Comparison of ENCODE assay signal across 9 cellular contexts in genomic region chr16:56617212-56618085, GRCh38. TPM values are rescaled to one million over a fixed set of nuclear protein-coding genes. Genes with fewer than 3 reads are reported as not detected.
DNase-seq lines count a peak whose midpoint lies in the region; ATAC-seq, FAIRE-seq and TF ChIP-seq lines count a peak whose summit lies in the region.
"Had no signal": no experiment of that assay in that cellular context is flagged by ENCODE, and none has a peak within 500 bp of the region (broad histone marks: within the 10 kb centered on the region; RNA-seq: fewer than 3 reads in every experiment).

No MANE protein-coding gene starts in this region.

- H3K4me3 ChIP-seq in Panc1 (ENCODE audit: low read depth in 2 of 2, low read length in 2 of 2) = peak overlapping the region; percentile 51 to 76
- H3K4me3 ChIP-seq in cardiac fibroblast (replicated peaks in 1 of 2; ENCODE audit: low read depth in 2 of 2, low read length in 2 of 2) = peak overlapping the region; percentile 25 to 60
- peak overlapping the region; percentile 61 to 75 for H3K4me3 ChIP-seq in kidney (ENCODE audit: low read length in 2 of 2)
- H3K4me3 ChIP-seq in spleen = peak overlapping the region in 7 of 8 donors; percentile 29 to 64 (median 40)

- H3K36me3 ChIP-seq in Panc1 (ENCODE audit: control insufficient read depth, insufficient read depth, low read length) (no peaks in the 10 kb centered on the region), kidney (ENCODE audit: control insufficient read depth in 1 of 2, insufficient read depth in 2 of 2, low read length in 2 of 2) (no peaks in the 10 kb centered on the region), spleen (no peaks in the 10 kb centered on the region)

- BruUV-seq in Panc1 (replicated peaks; lab: Mats Ljungman, UMichigan) = no TSS peak

- peaks cover 41% of the 10 kb centered on the region for H3K4me1 ChIP-seq in Panc1 (ENCODE audit: control insufficient read depth, insufficient read depth, low read length)
- peaks cover 0 to 13% of the 10 kb centered on the region in 2 donors for H3K4me1 ChIP-seq in kidney (ENCODE audit: control insufficient read depth in 1 of 2, insufficient read depth in 1 of 2, low read depth in 1 of 2, low read length in 2 of 2)
- peaks cover 0 to 14% (median 11%) of the 10 kb centered on the region in 6 donors for H3K4me1 ChIP-seq in spleen

- no peak for FAIRE-seq in kidney (lab: Jason Lieb, UNC)

- peak; percentile 82 for DNase-seq in AG20443 (ENCODE audit: low spot score)
- DNase-seq in Panc1 (ENCODE audit: low read depth, low spot score) = no peak
- DNase-seq in cardiac fibroblast (ENCODE audit: low read depth in 2 of 2) = peak; percentile 78
- peak; percentile 93 for DNase-seq in kidney
- peak; percentile 85 for DNase-seq in spleen
- DNase-seq in NCI-H2227 (lab: John Stamatoyannopoulos, UW; ENCODE audit: unreplicated experiment) = no peak

- H3K9me3 ChIP-seq in Panc1 (ENCODE audit: control insufficient read depth, insufficient read depth, low read depth, low read length) (no peaks in the 10 kb centered on the region), kidney (ENCODE audit: control insufficient read depth in 1 of 2, low read length in 2 of 2) (no peaks in the 10 kb centered on the region), spleen (no peaks in the 10 kb centered on the region)

- intact Hi-C loops in Panc1 (cut with micrococcal nuclease; ENCODE audit: unreplicated experiment) = no loop called here
- intact Hi-C loops in kidney (cut with DNase I) = no loop called here
- intact Hi-C loops in spleen (cut with DNase I; ENCODE audit: low total_unique reads) = no loop called here

- CTCF ChIA-PET in Panc1 (lab: Charles Lee) = interaction anchor here (0.6 to 0.9 kb wide), 3 partner anchors 9 to 349 kb away, joined by 3 to 8 read pairs (median 5); partner anchors contain the start of gene MT2A

- in situ Hi-C loops in Panc1 (cut with HindIII; ENCODE audit: low pct_unique_long_range_greater_than_20kb, low sequenced_read_pairs) = no loop called here

- POLR2A ChIA-PET in Panc1 (lab: Charles Lee) = interaction anchor here (1.1 kb wide), 1 partner anchor 12 kb away, joined by 3 read pairs; no protein-coding TSS in a partner anchor

- H3K27me3 ChIP-seq in Panc1 (ENCODE audit: control insufficient read depth, insufficient read depth, low read length) (no peaks in the 10 kb centered on the region), spleen (replicated peaks in 1 of 7) (peaks cover 0 to 31% (median 11%) of the 10 kb centered on the region in 7 donors)

- H3K27ac ChIP-seq in Panc1 (ENCODE audit: low read length) (peak overlapping the region; percentile 93), kidney (ENCODE audit: low read depth in 2 of 2, low read length in 2 of 2) (peak overlapping the region; percentile 25 to 30), spleen (peak overlapping the region in 6 of 8 donors; percentile 21 to 62 (median 39))

- TF ChIP-seq POLR2A in spleen (IDR thresholded peaks at IDR 0.05) = no peak

- ATAC-seq in Panc1 = peak; percentile 89
- no peak for ATAC-seq in HG02981 (IDR thresholded peaks at IDR 0.05; ENCODE audit: unreplicated experiment)
- no peak for ATAC-seq in GM21367 (IDR thresholded peaks at IDR 0.05; ENCODE audit: unreplicated experiment)

- WGBS in spleen, 5 donors = 4 to 15% (median 6%) methylated on average over 27 to 41 of the region's 41 CpGs

- TF ChIP-seq CTCF in Panc1 (IDR thresholded peaks at IDR 0.05) = no peak
- no peak for TF ChIP-seq CTCF in cardiac fibroblast (IDR thresholded peaks at IDR 0.05; ENCODE audit: low read depth, low read length)
- TF ChIP-seq CTCF in kidney (IDR thresholded peaks at IDR 0.05; ENCODE audit: borderline replicate concordance, extremely low read depth, insufficient read depth) = no peak
- TF ChIP-seq CTCF in spleen (IDR thresholded peaks at IDR 0.05 in 8 of 11, conservative IDR thresholded peaks at IDR 0.05 in 3 of 11) = peak in 1 of 11 experiments; percentile 6

- H3K9ac ChIP-seq in kidney (ENCODE audit: low read length in 2 of 2) = peak overlapping the region; percentile 63 to 81

RNA-seq across cellular contexts. Expression of gene MT1E, which starts 8.1 kb away (rescaled TPM):
- 170 TPM for total RNA-seq in Panc1 (2021; ENCODE audit: unreplicated experiment)
- polyA plus RNA-seq in Panc1 (2012; ENCODE audit: insufficient read length) = 297 TPM
- 258 TPM for total RNA-seq in kidney
- polyA plus RNA-seq in kidney (ENCODE audit: insufficient read depth, low read depth, low replicate concordance) = 191 TPM
- 10 to 100 TPM in 6 of 7 donors, 1 to 10 TPM in 1; 2.5 to 49.6 (median 19.7) TPM for total RNA-seq in spleen
- 10 to 100 TPM; 21.0 to 34.0 (median 33.0) TPM for polyA plus RNA-seq in spleen

RNA-seq across cellular contexts. Expression of gene MT2A, which starts 9.1 kb away (rescaled TPM):
- total RNA-seq in Panc1 (2021; ENCODE audit: unreplicated experiment) (673 TPM), kidney (507 TPM), spleen (10 to 100 TPM; 25.3 to 96.9 (median 43.8) TPM)
- polyA plus RNA-seq in Panc1 (2012; ENCODE audit: insufficient read length) = 986 TPM
- polyA plus RNA-seq in kidney (ENCODE audit: insufficient read depth, low read depth, low replicate concordance) (315 TPM), spleen (100 to 1,000 TPM in 2 of 3 donors, 10 to 100 TPM in 1; 73.3 to 176 (median 112) TPM)

RNA-seq across cellular contexts. Expression of gene MT1M, which starts 15.0 kb away (rescaled TPM):
- total RNA-seq in Panc1 (2021; ENCODE audit: unreplicated experiment) (1.8 TPM), kidney (27.9 TPM), spleen (1 to 10 TPM in 6 of 7 donors, under 1 TPM in 1; 0.44 to 6.1 (median 3.5) TPM)
- 6.2 TPM for polyA plus RNA-seq in Panc1 (2012; ENCODE audit: insufficient read length)
- polyA plus RNA-seq in kidney (ENCODE audit: insufficient read depth, low read depth, low replicate concordance) (15.3 TPM), spleen (10 to 100 TPM in 1 of 3 donors, 1 to 10 TPM in 1, under 1 TPM in 1; 0.93 to 11.8 (median 7.6) TPM)
- total RNA-seq: activated CD8-positive, alpha-beta memory T cell treated with anti-CD3 and anti-CD28 coated beads for 36 hours had no signal

RNA-seq across cellular contexts. Expression of gene MT1A, which starts 21.0 kb away (rescaled TPM):
- total RNA-seq in Panc1 (2021; ENCODE audit: unreplicated experiment) = 52.1 TPM
- 88.8 TPM for polyA plus RNA-seq in Panc1 (2012; ENCODE audit: insufficient read length)
- 19.8 TPM for total RNA-seq in kidney
- 3.1 TPM for polyA plus RNA-seq in kidney (ENCODE audit: insufficient read depth, low read depth, low replicate concordance)
- 10 to 100 TPM in 1 of 7 donors, 1 to 10 TPM in 2, not detected in 4; 1.5 to 27.3 (median 1.5) TPM for total RNA-seq in spleen
- polyA plus RNA-seq in spleen = 10 to 100 TPM in 1 of 3 donors, 1 to 10 TPM in 2; 1.1 to 14.2 (median 8.5) TPM

RNA-seq across cellular contexts. Expression of gene MT3, which starts 28.1 kb away (rescaled TPM):
- total RNA-seq in Panc1 (2021; ENCODE audit: unreplicated experiment) = not detected
- not detected for polyA plus RNA-seq in Panc1 (2012; ENCODE audit: insufficient read length)
- not detected for total RNA-seq in kidney
- 25.5 TPM for polyA plus RNA-seq in kidney (ENCODE audit: insufficient read depth, low read depth, low replicate concordance)
- under 1 TPM in 1 of 7 donors, not detected in 6; 0.77 TPM for total RNA-seq in spleen
- polyA plus RNA-seq in spleen = 10 to 100 TPM in 1 of 3 donors, 1 to 10 TPM in 1, not detected in 1; 1.5 to 11.5 TPM

Comparison
In these comparisons a context has a peak if more than half of its experiments do, and no peak if none do; other contexts are left out.
1. DNase-seq: peak in AG20443 (single experiment), cardiac fibroblast (2 of 2), kidney (single experiment) and spleen (single experiment); none in Panc1 (single experiment) and NCI-H2227 (single experiment).
2. H3K27ac ChIP-seq: peak in every context shown above with its lines; median percentile 93 in Panc1; 39 in spleen; 28 in kidney.
3. Peak in every context shown above with its lines, with median percentiles within 50 percentile points of each other: H3K4me3 ChIP-seq.